In genomic region chr16:79163666-79164377, GRCh38 we compare ENCODE assay signal across 9 cellular contexts.
DNase-seq lines count a peak whose midpoint lies in the region; ATAC-seq and FAIRE-seq lines count a peak whose summit lies in the region.
"Had no signal": no experiment of that assay in that cellular context is flagged by ENCODE, and none has a peak within 500 bp of the region (broad histone marks: within the 10 kb centered on the region; RNA-seq: fewer than 3 reads in every experiment).

No MANE protein-coding gene starts in this region.

- H3K27ac Mint-ChIP-seq in activated CD4-positive, alpha-beta T cell treated with anti-CD3 and anti-CD28 coated beads for 36 hours = peak overlapping the region; percentile 35
- H3K27ac Mint-ChIP-seq in effector memory CD8-positive, alpha-beta T cell = peak overlapping the region; percentile 9 to 47
- peak overlapping the region; percentile 20 for H3K27ac Mint-ChIP-seq in stimulated activated effector memory CD8-positive, alpha-beta T cell treated with anti-CD3 and anti-CD28 coated beads, Interleukin-12 subunit alpha, Interleukin-12 subunit beta, amount 100 ng/mL, for 72 hours

- intact Hi-C loops in activated CD4-positive, alpha-beta T cell treated with anti-CD3 and anti-CD28 coated beads for 36 hours (cut with DNase I, micrococcal nuclease) = no loop called here

- CTCF ChIA-PET in activated CD4-positive, alpha-beta T cell treated with anti-CD3 and anti-CD28 coated beads for 36 hours (lab: Charles Lee) = interaction anchor here (0.5 to 1.2 kb wide), 4 partner anchors 11 to 165 kb away, joined by 3 to 4 read pairs (median 3); no protein-coding TSS in a partner anchor

- peaks cover 10% of the 10 kb centered on the region for H3K4me1 Mint-ChIP-seq in activated CD4-positive, alpha-beta T cell treated with anti-CD3 and anti-CD28 coated beads for 36 hours
- peaks cover 6% of the 10 kb centered on the region in 2 donors for H3K4me1 Mint-ChIP-seq in effector memory CD8-positive, alpha-beta T cell (ENCODE audit: low read depth in 2 of 2)
- peaks cover 13% of the 10 kb centered on the region for H3K4me1 Mint-ChIP-seq in stimulated activated effector memory CD8-positive, alpha-beta T cell treated with anti-CD3 and anti-CD28 coated beads, Interleukin-12 subunit alpha, Interleukin-12 subunit beta, amount 100 ng/mL, for 72 hours

- ATAC-seq in activated CD4-positive, alpha-beta T cell treated with anti-CD3 and anti-CD28 coated beads for 36 hours = peak; percentile 23
- ATAC-seq in effector memory CD8-positive, alpha-beta T cell (replicated peaks) = no peak
- no peak for ATAC-seq in stimulated activated effector memory CD8-positive, alpha-beta T cell treated with anti-CD3 and anti-CD28 coated beads, Interleukin-12 subunit alpha, Interleukin-12 subunit beta, amount 100 ng/mL, for 72 hours
- ATAC-seq in HG02852 (IDR thresholded peaks at IDR 0.05; ENCODE audit: unreplicated experiment) = no peak
- ATAC-seq in HG03521 (IDR thresholded peaks at IDR 0.05; ENCODE audit: unreplicated experiment) = no peak

- no peaks in the 10 kb centered on the region for H3K27me3 Mint-ChIP-seq in activated CD4-positive, alpha-beta T cell treated with anti-CD3 and anti-CD28 coated beads for 36 hours
- H3K27me3 Mint-ChIP-seq in effector memory CD8-positive, alpha-beta T cell = no peaks in the 10 kb centered on the region

- FAIRE-seq in HTR-8/SVneo (lab: Jason Lieb, UNC) = no peak

- peaks cover 4% of the 10 kb centered on the region for H3K36me3 Mint-ChIP-seq in activated CD4-positive, alpha-beta T cell treated with anti-CD3 and anti-CD28 coated beads for 36 hours (ENCODE audit: low read depth)
- no peaks in the 10 kb centered on the region for H3K36me3 Mint-ChIP-seq in effector memory CD8-positive, alpha-beta T cell (ENCODE audit: insufficient read depth)
- no peaks in the 10 kb centered on the region for H3K36me3 Mint-ChIP-seq in stimulated activated effector memory CD8-positive, alpha-beta T cell treated with anti-CD3 and anti-CD28 coated beads, Interleukin-12 subunit alpha, Interleukin-12 subunit beta, amount 100 ng/mL, for 72 hours

- peak overlapping the region; percentile 41 for H3K4me3 Mint-ChIP-seq in activated CD4-positive, alpha-beta T cell treated with anti-CD3 and anti-CD28 coated beads for 36 hours
- H3K4me3 Mint-ChIP-seq in effector memory CD8-positive, alpha-beta T cell = peak overlapping the region; percentile 51 to 74
- peak overlapping the region; percentile 39 for H3K4me3 Mint-ChIP-seq in stimulated activated effector memory CD8-positive, alpha-beta T cell treated with anti-CD3 and anti-CD28 coated beads, Interleukin-12 subunit alpha, Interleukin-12 subunit beta, amount 100 ng/mL, for 72 hours

- POLR2A ChIA-PET in activated CD4-positive, alpha-beta T cell treated with anti-CD3 and anti-CD28 coated beads for 36 hours (lab: Charles Lee) = interaction anchor here (0.6 kb wide), 2 partner anchors 108 to 116 kb away, joined by 3 to 9 read pairs; no protein-coding TSS in a partner anchor

- peak; percentile 23 for DNase-seq in activated CD4-positive, alpha-beta T cell treated with anti-CD3 and anti-CD28 coated beads for 36 hours
- DNase-seq in activated CD4-positive, alpha-beta T cell treated with anti-CD3 and anti-CD28 coated beads, Interleukin-2, amount 50 U/mL, for 4 hours = no peak
- DNase-seq in NOMO-1 (lab: John Stamatoyannopoulos, UW; ENCODE audit: unreplicated experiment in 2 of 2) = peak; percentile 76 to 77
- DNase-seq in effector memory CD8-positive, alpha-beta T cell = no peak
- DNase-seq in stimulated activated effector memory CD8-positive, alpha-beta T cell treated with anti-CD3 and anti-CD28 coated beads, Interleukin-12 subunit alpha, Interleukin-12 subunit beta, amount 100 ng/mL, for 72 hours (ENCODE audit: low spot score in 2 of 2) = no peak
- DNase-seq in HTR-8/SVneo (ENCODE audit: insufficient read length, low spot score) = no peak
- DNase-seq: GM23248 had no signal

- H3K9me3 Mint-ChIP-seq in activated CD4-positive, alpha-beta T cell treated with anti-CD3 and anti-CD28 coated beads for 36 hours (ENCODE audit: low read depth) = peaks cover 10% of the 10 kb centered on the region
- H3K9me3 Mint-ChIP-seq in effector memory CD8-positive, alpha-beta T cell = peaks cover 4 to 7% of the 10 kb centered on the region in 2 donors
- peaks cover 5% of the 10 kb centered on the region for H3K9me3 Mint-ChIP-seq in stimulated activated effector memory CD8-positive, alpha-beta T cell treated with anti-CD3 and anti-CD28 coated beads, Interleukin-12 subunit alpha, Interleukin-12 subunit beta, amount 100 ng/mL, for 72 hours

Comparison
In these comparisons a context has a peak if more than half of its experiments do, and no peak if none do; other contexts are left out.
1. DNase-seq: peak in activated CD4-positive, alpha-beta T cell treated with anti-CD3 and anti-CD28 coated beads for 36 hours (single experiment) and NOMO-1 (2 of 2); none in activated CD4-positive, alpha-beta T cell treated with anti-CD3 and anti-CD28 coated beads, Interleukin-2, amount 50 U/mL, for 4 hours (0 of 2), effector memory CD8-positive, alpha-beta T cell (0 of 3), stimulated activated effector memory CD8-positive, alpha-beta T cell treated with anti-CD3 and anti-CD28 coated beads, Interleukin-12 subunit alpha, Interleukin-12 subunit beta, amount 100 ng/mL, for 72 hours (0 of 2) and HTR-8/SVneo (single experiment).
2. Peak in every context shown above with its lines, with median percentiles within 50 percentile points of each other: H3K27ac Mint-ChIP-seq and H3K4me3 Mint-ChIP-seq.